In the genomic region with DNA sequence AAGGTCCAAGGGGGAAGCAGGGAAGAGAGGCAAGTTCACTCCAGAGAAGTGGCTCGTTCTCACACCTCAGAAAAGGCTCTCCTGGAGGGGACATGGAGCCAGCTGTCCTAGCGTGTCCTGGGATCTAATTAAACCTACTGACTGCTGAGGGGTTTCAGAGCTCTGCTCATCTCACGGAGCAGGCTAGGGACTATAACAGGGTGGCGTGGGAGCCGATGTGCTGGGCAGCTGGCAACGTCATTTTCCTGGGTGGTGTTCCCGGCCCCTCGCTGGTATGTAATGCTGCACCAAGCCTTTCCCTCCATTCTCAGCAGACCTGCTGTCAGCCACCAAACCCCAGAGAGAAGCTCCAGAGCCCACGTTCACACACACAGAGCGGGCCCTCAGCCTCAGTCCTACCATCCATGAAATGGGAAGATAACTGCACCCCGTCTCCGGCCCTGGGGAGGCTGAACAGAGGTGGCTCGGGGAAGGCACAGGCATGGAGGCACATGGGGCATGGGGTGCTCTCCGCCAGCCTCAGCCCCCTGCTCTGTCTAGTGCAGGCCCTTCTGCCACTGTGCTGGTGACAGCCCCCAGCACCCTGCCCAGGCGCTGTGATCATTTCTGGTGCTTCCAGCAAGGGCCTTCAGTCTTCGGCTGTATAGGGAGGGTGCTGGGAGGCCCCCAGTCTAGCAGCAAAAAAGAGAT, we compare ENCODE assay signal across 15 cellular contexts. TPM values are rescaled to one million over a fixed set of nuclear protein-coding genes. Genes with fewer than 3 reads are reported as not detected.
DNase-seq lines count a peak whose midpoint lies in the region; ATAC-seq, FAIRE-seq and TF ChIP-seq lines count a peak whose summit lies in the region.
"Had no signal": no experiment of that assay in that cellular context is flagged by ENCODE, and none has a peak within 500 bp of the region (broad histone marks: within the 10 kb centered on the region; RNA-seq: fewer than 3 reads in every experiment).

No MANE protein-coding gene starts in this region.

- H3K4me1 ChIP-seq in H1 (replicated peaks in 1 of 4; ENCODE audit: control insufficient read depth in 3 of 4, insufficient read depth in 4 of 4, low read length in 3 of 4) (peaks cover 0 to 2% (median 0%) of the 10 kb centered on the region in 4 experiments; a peak in 1 of 7 replicates), stomach (peaks cover 0 to 11% (median 0%) of the 10 kb centered on the region in 4 donors)
- H3K4me1 ChIP-seq: BE2C had no signal

- H2AFZ ChIP-seq in H1 (ENCODE audit: low read length): no peak overlapping the region

- H3K79me2 ChIP-seq in H1 (ENCODE audit: control insufficient read depth in 1 of 2, insufficient read depth in 2 of 2, low read length in 2 of 2): no peaks in the 10 kb centered on the region

- H3K36me3 ChIP-seq in H1 (ENCODE audit: control insufficient read depth in 2 of 4, insufficient read depth in 4 of 4, low read length in 3 of 4): no peaks in the 10 kb centered on the region
- H3K36me3 ChIP-seq in stomach: peaks cover 0 to 12% (median 6%) of the 10 kb centered on the region in 4 donors
- H3K36me3 ChIP-seq: BE2C, brain microvascular endothelial cell had no signal

- H3K79me1 ChIP-seq in H1 (ENCODE audit: low read depth, low read length): no peaks in the 10 kb centered on the region

- H2AK5ac ChIP-seq in H1 (ENCODE audit: low read depth, low read length): no peak overlapping the region

- no peak for FAIRE-seq in H1 (lab: Jason Lieb, UNC)

- intact Hi-C loops in stomach (cut with DNase I; ENCODE audit: low total_unique reads): no loop called here

- TF ChIP-seq CTCF in H1 (IDR thresholded peaks at IDR 0.05; ENCODE audit: control extremely low read depth in 1 of 3, insufficient read depth in 1 of 3, low read depth in 1 of 3, low read length in 3 of 3): no peak
- no peak for TF ChIP-seq CTCF in stomach (IDR thresholded peaks at IDR 0.05)

- no peak overlapping the region for H2BK15ac ChIP-seq in H1 (ENCODE audit: low read length)

- TF ChIP-seq POLR2A in H1 (IDR thresholded peaks at IDR 0.05; ENCODE audit: control extremely low read depth in 1 of 2, low read depth in 2 of 2, low read length in 2 of 2): no peak
- TF ChIP-seq POLR2A in stomach (IDR thresholded peaks at IDR 0.05): no peak

- TF ChIP-seq EP300 in H1 (IDR thresholded peaks at IDR 0.05; ENCODE audit: borderline replicate concordance in 1 of 2, low read depth in 2 of 2, low read length in 2 of 2) (no peak), stomach (IDR thresholded peaks at IDR 0.05) (no peak)

- no peaks in the 10 kb centered on the region for H3K27me3 ChIP-seq in H1 (replicated peaks in 1 of 4; ENCODE audit: control insufficient read depth in 3 of 4, extremely low read depth in 1 of 4, insufficient read depth in 3 of 4, low read length in 3 of 4)
- H3K27me3 ChIP-seq in stomach: peaks cover 0 to 14% (median 0%) of the 10 kb centered on the region in 3 donors
- H3K27me3 ChIP-seq: brain microvascular endothelial cell had no signal

- WGBS in H1 (ENCODE audit: extremely low coverage in 1 of 2, insufficient coverage in 1 of 2, insufficient read length in 1 of 2, insufficient replicate concordance in 2 of 2, low coverage in 1 of 2, low lambda C conversion rate in 2 of 2, missing lambda C conversion rate in 1 of 2), 2 experiments: 91% methylated on average over 16 of the region's 16 CpGs; no CpG with 5 or more reads in 1 of the 2 experiments
- WGBS in stomach, 5 donors: 70 to 84% (median 78%) methylated on average over 9 to 16 of the region's 16 CpGs

- POLR2A ChIA-PET in H1 (lab: Charles Lee; ENCODE audit: partially characterized antibody): no interaction called here

- ATAC-seq in GM18870 (IDR thresholded peaks at IDR 0.05; ENCODE audit: unreplicated experiment): no peak
- ATAC-seq: left colon had no signal

- H3K4me2 ChIP-seq in H1 (ENCODE audit: insufficient read depth in 1 of 2, low read depth in 2 of 2, low read length in 2 of 2): no peak overlapping the region
- H3K4me2 ChIP-seq: KMS-11 had no signal

- H3K9me3 ChIP-seq in H1 (ENCODE audit: insufficient read depth in 2 of 2, low read depth in 1 of 2, low read length in 1 of 2): no peaks in the 10 kb centered on the region
- H3K9me3 ChIP-seq in stomach: peaks cover 4 to 17% (median 10%) of the 10 kb centered on the region in 4 donors
- H3K9me3 ChIP-seq: BE2C had no signal

- H3K56ac ChIP-seq in H1 (replicated peaks; ENCODE audit: insufficient read length, low read depth, low read length): no peak overlapping the region

- H2BK20ac ChIP-seq in H1 (ENCODE audit: low read length): no peak overlapping the region

- CTCF ChIA-PET in H1 (lab: Charles Lee; ENCODE audit: partially characterized antibody): interaction anchor here (0.8 to 1.3 kb wide), 5 partner anchors 12 to 199 kb away, joined by 3 to 5 read pairs (median 4); no protein-coding TSS in a partner anchor

- H4K5ac ChIP-seq in H1 (ENCODE audit: insufficient read length, low read depth, low read length): no peak overlapping the region

- no peak overlapping the region for H3K9ac ChIP-seq in H1 (replicated peaks in 1 of 4; ENCODE audit: extremely low read depth in 1 of 4, low read depth in 3 of 4, low read length in 3 of 4)
- H3K9ac ChIP-seq: KMS-11 had no signal

- DNase-seq in activated CD8-positive, alpha-beta memory T cell treated with anti-CD3 and anti-CD28 coated beads, Interleukin-2, amount 50 U/mL, for 48 hours: peak; percentile 58
- no peak for DNase-seq in activated CD8-positive, alpha-beta memory T cell treated with anti-CD3 and anti-CD28 coated beads, Interleukin-2, amount 50 U/mL, for 4 hours
- DNase-seq in RPMI7951 (ENCODE audit: low read depth): peak; percentile 27
- DNase-seq in H1 (ENCODE audit: low read depth in 1 of 2, low spot score in 2 of 2): peak in 1 of 2 experiments; percentile 43
- DNase-seq in stomach: peak; percentile 18
- no peak for DNase-seq in NCI-H82 (lab: John Stamatoyannopoulos, UW)
- no peak for DNase-seq in HuH-7.5 (ENCODE audit: low spot score)
- DNase-seq: BE2C; brain microvascular endothelial cell; heart left ventricle; left colon; NCI-H2029 treated with DMSO at 0.1 percent for 48 hours; stimulated activated CD4-positive, alpha-beta T cell treated with anti-CD3 and anti-CD28 coated beads, Interleukin-12 subunit alpha, Interleukin-12 subunit beta, amount 100 ng/mL, for 4 hours had no signal

- no peak overlapping the region for H2BK12ac ChIP-seq in H1 (ENCODE audit: low read depth, low read length)

- no peak overlapping the region for H2BK120ac ChIP-seq in H1 (replicated peaks; ENCODE audit: low read depth, low read length)

- H3K4ac ChIP-seq in H1 (replicated peaks; ENCODE audit: insufficient read length, low read depth, low read length): no peak overlapping the region

- H3K23me2 ChIP-seq in H1 (ENCODE audit: low read depth, low read length): no peaks in the 10 kb centered on the region

- no peak overlapping the region for H3K4me3 ChIP-seq in H1 (ENCODE audit: extremely low read depth in 1 of 4, insufficient read depth in 2 of 4, low read depth in 3 of 4, low read length in 4 of 4)
- H3K4me3 ChIP-seq in stomach: peak overlapping the region in 2 of 4 donors; percentile 33 to 38

- H2BK5ac ChIP-seq in H1 (ENCODE audit: low read depth, low read length): no peak overlapping the region

- H3K27ac ChIP-seq in H1 (ENCODE audit: low read depth, low read length) (no peak overlapping the region), stomach (peak overlapping the region in 3 of 5 donors; percentile 59 to 74 (median 71))
- H3K27ac ChIP-seq: brain microvascular endothelial cell, KMS-11 had no signal

- peak overlapping the region; percentile 51; the same call in 1 of the 2 replicates for H4K8ac ChIP-seq in H1 (ENCODE audit: extremely low read depth, insufficient read depth, low read length)

- H3K23ac ChIP-seq in H1 (ENCODE audit: insufficient read length): no peak overlapping the region

- H3K14ac ChIP-seq in H1 (ENCODE audit: insufficient read length): no peak overlapping the region

- no peak overlapping the region for H3K18ac ChIP-seq in H1 (ENCODE audit: extremely low read depth, low read length)

- no peak for TF ChIP-seq RAD21 in H1 (IDR thresholded peaks at IDR 0.05 in 1 of 2, conservative IDR thresholded peaks at IDR 0.05 in 1 of 2; ENCODE audit: low read depth in 2 of 2, low read length in 2 of 2)

- peaks cover 0 to 3% of the 10 kb centered on the region in 2 experiments for H4K20me1 ChIP-seq in H1 (replicated peaks in 1 of 2; ENCODE audit: control insufficient read depth in 1 of 2, insufficient read depth in 2 of 2, low read length in 2 of 2)

- peak overlapping the region; percentile 19 for H4K91ac ChIP-seq in H1 (replicated peaks; ENCODE audit: insufficient read length, low read length)

TF ChIP-seq in H1, 55 proteins besides CTCF, POLR2A, EP300 and RAD21 (continues in another document):
- no peak for TF ChIP-seq NRF1 (IDR thresholded peaks at IDR 0.05; ENCODE audit: low read depth, low read length)
- no peak for TF ChIP-seq TEAD4 (IDR thresholded peaks at IDR 0.05; ENCODE audit: low read depth, low read length)
- no peak for TF ChIP-seq POLR2AphosphoS5 (IDR thresholded peaks at IDR 0.05; ENCODE audit: low read depth, low read length)

RNA-seq across cellular contexts. Expression of a gene that starts 1.9 kb away (rescaled TPM):
- 77.4 and 80.0 TPM in 2 replicates for total RNA-seq in RPMI7951 (2014; rRNA removed; shearing (Covaris generic))
- total RNA-seq in H1 (2021; fragmentation: NEBNext Ultra II Directional; extraction: Animal tissue kit (Norgen Biotek cat#: 25700)): not detected in 2 replicates
- polyA plus RNA-seq in H1 (2011; rRNA removed) (not detected in 2 replicates), stomach (1 to 10 TPM; 2.5 to 8.3 (median 4.9) TPM)
- not detected for polyA plus RNA-seq in H1 (2011; cell fraction: cytosol; rRNA removed)
- polyA plus RNA-seq in H1 (2011; cell fraction: nucleus; rRNA removed): not detected
- not detected in 4 replicates for polyA plus RNA-seq in H1 (2012, experiment 1 of 2)
- not detected for polyA plus RNA-seq in H1 (2012, experiment 2 of 2)
- not detected for polyA plus RNA-seq in H1 (2013, experiment 1 of 2)
- polyA plus RNA-seq in H1 (2013, experiment 2 of 2): not detected
- polyA minus RNA-seq in H1 (2011; rRNA and poly(A)+ RNA removed): not detected in 2 replicates
- not detected for polyA minus RNA-seq in H1 (2011; cell fraction: cytosol; rRNA and poly(A)+ RNA removed)
- polyA minus RNA-seq in H1 (2011; cell fraction: nucleus; rRNA and poly(A)+ RNA removed): not detected
- total RNA-seq in stomach: 1 to 10 TPM in 3 of 5 donors, under 1 TPM in 1, not detected in 1; 0.87 to 4.5 (median 2.0) TPM

RNA-seq across cellular contexts. Expression of a gene that starts 41.6 kb away (rescaled TPM):
- total RNA-seq in RPMI7951 (2014; rRNA removed; shearing (Covaris generic)): 214 and 236 TPM in 2 replicates
- total RNA-seq in H1 (2021; fragmentation: NEBNext Ultra II Directional; extraction: Animal tissue kit (Norgen Biotek cat#: 25700)): 63.6 and 66.0 TPM in 2 replicates
- 31.3 and 38.1 TPM in 2 replicates for polyA plus RNA-seq in H1 (2011; rRNA removed)
- polyA plus RNA-seq in H1 (2011; cell fraction: cytosol; rRNA removed): 49.3 TPM
- 35.2 TPM for polyA plus RNA-seq in H1 (2011; cell fraction: nucleus; rRNA removed)
- polyA plus RNA-seq in H1 (2012, experiment 1 of 2): 60.6 to 69.3 TPM (median 62.7 TPM) in 4 replicates
- polyA plus RNA-seq in H1 (2012, experiment 2 of 2): 47.6 TPM
- polyA plus RNA-seq in H1 (2013, experiment 1 of 2): 72.9 TPM
- 82.4 TPM for polyA plus RNA-seq in H1 (2013, experiment 2 of 2)
- polyA minus RNA-seq in H1 (2011; rRNA and poly(A)+ RNA removed): 25.0 and 25.8 TPM in 2 replicates
- polyA minus RNA-seq in H1 (2011; cell fraction: cytosol; rRNA and poly(A)+ RNA removed): 15.6 TPM
- 17.7 TPM for polyA minus RNA-seq in H1 (2011; cell fraction: nucleus; rRNA and poly(A)+ RNA removed)
- 10 to 100 TPM; 12.3 to 55.6 (median 39.3) TPM for total RNA-seq in stomach
- polyA plus RNA-seq in stomach: 10 to 100 TPM; 14.4 to 29.5 (median 24.8) TPM

Comparison
In these comparisons a context has a peak if more than half of its experiments do, and no peak if none do; other contexts are left out.
1. DNase-seq: peak in activated CD8-positive, alpha-beta memory T cell treated with anti-CD3 and anti-CD28 coated beads, Interleukin-2, amount 50 U/mL, for 48 hours (single experiment), RPMI7951 (single experiment) and stomach (single experiment); none in activated CD8-positive, alpha-beta memory T cell treated with anti-CD3 and anti-CD28 coated beads, Interleukin-2, amount 50 U/mL, for 4 hours (single experiment), NCI-H82 (single experiment) and HuH-7.5 (single experiment).
2. RNA of a gene that starts 1.9 kb away (total RNA-seq): 77.4 to 80.0 TPM in RPMI7951; 0.87 to 4.5 TPM in stomach and not detected in H1; every median in the first group is over 10 times any median in the second.